ENCODE assay signal across 1 cellular context in genomic region chr5:178355662-178356061, GRCh38.
TF ChIP-seq lines count a peak whose summit lies in the region.

No MANE protein-coding gene starts in this region.

TF ChIP-seq in GM23338, 12 proteins besides CTCF, POLR2A, EP300 and RAD21 (continued from another document):
- TF ChIP-seq, protein P1, sequence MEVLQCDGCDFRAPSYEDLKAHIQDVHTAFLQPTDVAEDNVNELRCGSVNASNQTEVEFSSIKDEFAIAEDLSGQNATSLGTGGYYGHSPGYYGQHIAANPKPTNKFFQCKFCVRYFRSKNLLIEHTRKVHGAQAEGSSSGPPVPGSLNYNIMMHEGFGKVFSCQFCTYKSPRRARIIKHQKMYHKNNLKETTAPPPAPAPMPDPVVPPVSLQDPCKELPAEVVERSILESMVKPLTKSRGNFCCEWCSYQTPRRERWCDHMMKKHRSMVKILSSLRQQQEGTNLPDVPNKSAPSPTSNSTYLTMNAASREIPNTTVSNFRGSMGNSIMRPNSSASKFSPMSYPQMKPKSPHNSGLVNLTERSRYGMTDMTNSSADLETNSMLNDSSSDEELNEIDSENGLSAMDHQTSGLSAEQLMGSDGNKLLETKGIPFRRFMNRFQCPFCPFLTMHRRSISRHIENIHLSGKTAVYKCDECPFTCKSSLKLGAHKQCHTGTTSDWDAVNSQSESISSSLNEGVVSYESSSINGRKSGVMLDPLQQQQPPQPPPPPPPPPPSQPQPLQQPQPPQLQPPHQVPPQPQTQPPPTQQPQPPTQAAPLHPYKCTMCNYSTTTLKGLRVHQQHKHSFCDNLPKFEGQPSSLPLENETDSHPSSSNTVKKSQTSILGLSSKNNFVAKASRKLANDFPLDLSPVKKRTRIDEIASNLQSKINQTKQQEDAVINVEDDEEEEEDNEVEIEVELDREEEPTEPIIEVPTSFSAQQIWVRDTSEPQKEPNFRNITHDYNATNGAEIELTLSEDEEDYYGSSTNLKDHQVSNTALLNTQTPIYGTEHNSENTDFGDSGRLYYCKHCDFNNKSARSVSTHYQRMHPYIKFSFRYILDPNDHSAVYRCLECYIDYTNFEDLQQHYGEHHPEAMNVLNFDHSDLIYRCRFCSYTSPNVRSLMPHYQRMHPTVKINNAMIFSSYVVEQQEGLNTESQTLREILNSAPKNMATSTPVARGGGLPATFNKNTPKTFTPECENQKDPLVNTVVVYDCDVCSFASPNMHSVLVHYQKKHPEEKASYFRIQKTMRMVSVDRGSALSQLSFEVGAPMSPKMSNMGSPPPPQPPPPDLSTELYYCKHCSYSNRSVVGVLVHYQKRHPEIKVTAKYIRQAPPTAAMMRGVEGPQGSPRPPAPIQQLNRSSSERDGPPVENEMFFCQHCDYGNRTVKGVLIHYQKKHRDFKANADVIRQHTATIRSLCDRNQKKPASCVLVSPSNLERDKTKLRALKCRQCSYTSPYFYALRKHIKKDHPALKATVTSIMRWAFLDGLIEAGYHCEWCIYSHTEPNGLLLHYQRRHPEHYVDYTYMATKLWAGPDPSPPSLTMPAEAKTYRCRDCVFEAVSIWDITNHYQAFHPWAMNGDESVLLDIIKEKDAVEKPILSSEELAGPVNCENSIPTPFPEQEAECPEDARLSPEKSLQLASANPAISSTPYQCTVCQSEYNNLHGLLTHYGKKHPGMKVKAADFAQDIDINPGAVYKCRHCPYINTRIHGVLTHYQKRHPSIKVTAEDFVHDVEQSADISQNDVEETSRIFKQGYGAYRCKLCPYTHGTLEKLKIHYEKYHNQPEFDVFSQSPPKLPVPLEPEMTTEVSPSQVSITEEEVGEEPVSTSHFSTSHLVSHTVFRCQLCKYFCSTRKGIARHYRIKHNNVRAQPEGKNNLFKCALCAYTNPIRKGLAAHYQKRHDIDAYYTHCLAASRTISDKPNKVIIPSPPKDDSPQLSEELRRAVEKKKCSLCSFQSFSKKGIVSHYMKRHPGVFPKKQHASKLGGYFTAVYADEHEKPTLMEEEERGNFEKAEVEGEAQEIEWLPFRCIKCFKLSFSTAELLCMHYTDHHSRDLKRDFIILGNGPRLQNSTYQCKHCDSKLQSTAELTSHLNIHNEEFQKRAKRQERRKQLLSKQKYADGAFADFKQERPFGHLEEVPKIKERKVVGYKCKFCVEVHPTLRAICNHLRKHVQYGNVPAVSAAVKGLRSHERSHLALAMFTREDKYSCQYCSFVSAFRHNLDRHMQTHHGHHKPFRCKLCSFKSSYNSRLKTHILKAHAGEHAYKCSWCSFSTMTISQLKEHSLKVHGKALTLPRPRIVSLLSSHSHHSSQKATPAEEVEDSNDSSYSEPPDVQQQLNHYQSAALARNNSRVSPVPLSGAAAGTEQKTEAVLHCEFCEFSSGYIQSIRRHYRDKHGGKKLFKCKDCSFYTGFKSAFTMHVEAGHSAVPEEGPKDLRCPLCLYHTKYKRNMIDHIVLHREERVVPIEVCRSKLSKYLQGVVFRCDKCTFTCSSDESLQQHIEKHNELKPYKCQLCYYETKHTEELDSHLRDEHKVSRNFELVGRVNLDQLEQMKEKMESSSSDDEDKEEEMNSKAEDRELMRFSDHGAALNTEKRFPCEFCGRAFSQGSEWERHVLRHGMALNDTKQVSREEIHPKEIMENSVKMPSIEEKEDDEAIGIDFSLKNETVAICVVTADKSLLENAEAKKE (CRISPR knock-in tag; IDR thresholded peaks at IDR 0.05), result no peak
